ENCODE assay signal across 1 cellular context in the genomic region with DNA sequence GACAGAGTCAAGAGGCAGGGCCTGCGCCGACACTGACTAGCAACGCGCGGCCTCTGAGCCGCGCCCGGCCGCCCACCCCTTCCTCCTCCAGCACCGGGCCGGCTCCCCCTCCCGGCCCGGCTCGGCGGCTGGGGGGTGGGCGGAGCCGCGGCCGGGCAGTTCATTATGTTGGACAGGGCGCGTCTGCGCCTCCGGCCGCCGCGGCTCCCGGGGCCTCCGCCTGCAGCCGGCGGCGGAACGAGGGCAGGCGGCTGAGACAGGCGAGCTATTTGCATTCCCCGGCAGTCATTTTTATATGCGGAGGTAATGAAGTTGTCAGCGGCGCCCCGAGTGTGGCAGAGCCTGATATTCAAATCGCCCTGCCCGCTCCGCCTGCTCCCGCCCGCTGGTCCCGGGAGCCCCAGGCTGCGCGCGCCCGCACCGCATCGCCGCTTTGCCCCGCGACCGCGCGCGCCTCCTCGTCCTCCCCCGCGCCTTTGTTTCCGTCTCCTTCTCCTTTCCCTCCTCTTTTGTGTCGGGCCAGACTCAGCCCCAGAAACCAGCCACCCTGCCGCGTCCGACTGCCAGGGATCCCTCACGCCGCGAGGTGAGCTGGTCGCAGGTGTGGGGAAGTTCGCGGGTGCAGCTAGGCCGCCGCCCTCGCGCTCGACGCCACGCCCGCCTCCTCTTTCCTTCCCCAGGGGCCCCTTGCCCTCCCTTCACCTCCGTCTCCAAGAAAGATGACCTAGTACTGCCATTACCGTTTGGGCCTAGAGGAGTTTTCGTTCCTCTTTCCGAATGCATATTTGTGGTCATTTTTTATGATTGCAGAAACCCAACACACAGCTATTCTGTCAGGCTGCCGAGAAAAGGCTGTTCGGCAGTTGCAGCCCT.
TF ChIP-seq lines count a peak whose summit lies in the region.

No MANE protein-coding gene starts in this region.

TF ChIP-seq in WTC11, 78 proteins besides CTCF, POLR2A, EP300 and RAD21 (continued from another document):
- TF ChIP-seq, protein P1, sequence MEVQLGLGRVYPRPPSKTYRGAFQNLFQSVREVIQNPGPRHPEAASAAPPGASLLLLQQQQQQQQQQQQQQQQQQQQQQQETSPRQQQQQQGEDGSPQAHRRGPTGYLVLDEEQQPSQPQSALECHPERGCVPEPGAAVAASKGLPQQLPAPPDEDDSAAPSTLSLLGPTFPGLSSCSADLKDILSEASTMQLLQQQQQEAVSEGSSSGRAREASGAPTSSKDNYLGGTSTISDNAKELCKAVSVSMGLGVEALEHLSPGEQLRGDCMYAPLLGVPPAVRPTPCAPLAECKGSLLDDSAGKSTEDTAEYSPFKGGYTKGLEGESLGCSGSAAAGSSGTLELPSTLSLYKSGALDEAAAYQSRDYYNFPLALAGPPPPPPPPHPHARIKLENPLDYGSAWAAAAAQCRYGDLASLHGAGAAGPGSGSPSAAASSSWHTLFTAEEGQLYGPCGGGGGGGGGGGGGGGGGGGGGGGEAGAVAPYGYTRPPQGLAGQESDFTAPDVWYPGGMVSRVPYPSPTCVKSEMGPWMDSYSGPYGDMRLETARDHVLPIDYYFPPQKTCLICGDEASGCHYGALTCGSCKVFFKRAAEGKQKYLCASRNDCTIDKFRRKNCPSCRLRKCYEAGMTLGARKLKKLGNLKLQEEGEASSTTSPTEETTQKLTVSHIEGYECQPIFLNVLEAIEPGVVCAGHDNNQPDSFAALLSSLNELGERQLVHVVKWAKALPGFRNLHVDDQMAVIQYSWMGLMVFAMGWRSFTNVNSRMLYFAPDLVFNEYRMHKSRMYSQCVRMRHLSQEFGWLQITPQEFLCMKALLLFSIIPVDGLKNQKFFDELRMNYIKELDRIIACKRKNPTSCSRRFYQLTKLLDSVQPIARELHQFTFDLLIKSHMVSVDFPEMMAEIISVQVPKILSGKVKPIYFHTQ (CRISPR knock-in tag; IDR thresholded peaks at IDR 0.05) = no peak
- TF ChIP-seq ZNF219 (CRISPR knock-in tag; IDR thresholded peaks at IDR 0.05; ENCODE audit: borderline replicate concordance) = no peak
- no peak; the same call in 1 of the 2 replicates for TF ChIP-seq KAT7 (CRISPR knock-in tag; IDR thresholded peaks at IDR 0.05; ENCODE audit: borderline replicate concordance)
- no peak for TF ChIP-seq ZNF263 (CRISPR knock-in tag; IDR thresholded peaks at IDR 0.05; ENCODE audit: low read depth)
- TF ChIP-seq, protein P2, sequence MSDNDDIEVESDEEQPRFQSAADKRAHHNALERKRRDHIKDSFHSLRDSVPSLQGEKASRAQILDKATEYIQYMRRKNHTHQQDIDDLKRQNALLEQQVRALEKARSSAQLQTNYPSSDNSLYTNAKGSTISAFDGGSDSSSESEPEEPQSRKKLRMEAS (CRISPR knock-in tag; IDR thresholded peaks at IDR 0.05) = peak; percentile 80
- TF ChIP-seq, protein P3, sequence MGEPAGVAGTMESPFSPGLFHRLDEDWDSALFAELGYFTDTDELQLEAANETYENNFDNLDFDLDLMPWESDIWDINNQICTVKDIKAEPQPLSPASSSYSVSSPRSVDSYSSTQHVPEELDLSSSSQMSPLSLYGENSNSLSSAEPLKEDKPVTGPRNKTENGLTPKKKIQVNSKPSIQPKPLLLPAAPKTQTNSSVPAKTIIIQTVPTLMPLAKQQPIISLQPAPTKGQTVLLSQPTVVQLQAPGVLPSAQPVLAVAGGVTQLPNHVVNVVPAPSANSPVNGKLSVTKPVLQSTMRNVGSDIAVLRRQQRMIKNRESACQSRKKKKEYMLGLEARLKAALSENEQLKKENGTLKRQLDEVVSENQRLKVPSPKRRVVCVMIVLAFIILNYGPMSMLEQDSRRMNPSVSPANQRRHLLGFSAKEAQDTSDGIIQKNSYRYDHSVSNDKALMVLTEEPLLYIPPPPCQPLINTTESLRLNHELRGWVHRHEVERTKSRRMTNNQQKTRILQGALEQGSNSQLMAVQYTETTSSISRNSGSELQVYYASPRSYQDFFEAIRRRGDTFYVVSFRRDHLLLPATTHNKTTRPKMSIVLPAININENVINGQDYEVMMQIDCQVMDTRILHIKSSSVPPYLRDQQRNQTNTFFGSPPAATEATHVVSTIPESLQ (CRISPR knock-in tag; IDR thresholded peaks at IDR 0.05) = no peak
- TF ChIP-seq FOXK1 (CRISPR knock-in tag; IDR thresholded peaks at IDR 0.05) = 0 out of 2 replicates have a peak, but pooled peaks have one; percentile 37
- TF ChIP-seq, protein P4, sequence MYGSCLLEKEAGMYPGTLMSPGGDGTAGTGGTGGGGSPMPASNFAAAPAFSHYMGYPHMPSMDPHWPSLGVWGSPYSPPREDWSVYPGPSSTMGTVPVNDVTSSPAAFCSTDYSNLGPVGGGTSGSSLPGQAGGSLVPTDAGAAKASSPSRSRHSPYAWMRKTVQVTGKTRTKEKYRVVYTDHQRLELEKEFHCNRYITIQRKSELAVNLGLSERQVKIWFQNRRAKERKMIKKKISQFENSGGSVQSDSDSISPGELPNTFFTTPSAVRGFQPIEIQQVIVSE (CRISPR knock-in tag; IDR thresholded peaks at IDR 0.05; ENCODE audit: borderline replicate concordance) = no peak
- TF ChIP-seq ZNF138 (CRISPR knock-in tag; conservative IDR thresholded peaks at IDR 0.05) = 0 out of 2 replicates have a peak, but pooled peaks have one; percentile 81
- TF ChIP-seq, protein P5, sequence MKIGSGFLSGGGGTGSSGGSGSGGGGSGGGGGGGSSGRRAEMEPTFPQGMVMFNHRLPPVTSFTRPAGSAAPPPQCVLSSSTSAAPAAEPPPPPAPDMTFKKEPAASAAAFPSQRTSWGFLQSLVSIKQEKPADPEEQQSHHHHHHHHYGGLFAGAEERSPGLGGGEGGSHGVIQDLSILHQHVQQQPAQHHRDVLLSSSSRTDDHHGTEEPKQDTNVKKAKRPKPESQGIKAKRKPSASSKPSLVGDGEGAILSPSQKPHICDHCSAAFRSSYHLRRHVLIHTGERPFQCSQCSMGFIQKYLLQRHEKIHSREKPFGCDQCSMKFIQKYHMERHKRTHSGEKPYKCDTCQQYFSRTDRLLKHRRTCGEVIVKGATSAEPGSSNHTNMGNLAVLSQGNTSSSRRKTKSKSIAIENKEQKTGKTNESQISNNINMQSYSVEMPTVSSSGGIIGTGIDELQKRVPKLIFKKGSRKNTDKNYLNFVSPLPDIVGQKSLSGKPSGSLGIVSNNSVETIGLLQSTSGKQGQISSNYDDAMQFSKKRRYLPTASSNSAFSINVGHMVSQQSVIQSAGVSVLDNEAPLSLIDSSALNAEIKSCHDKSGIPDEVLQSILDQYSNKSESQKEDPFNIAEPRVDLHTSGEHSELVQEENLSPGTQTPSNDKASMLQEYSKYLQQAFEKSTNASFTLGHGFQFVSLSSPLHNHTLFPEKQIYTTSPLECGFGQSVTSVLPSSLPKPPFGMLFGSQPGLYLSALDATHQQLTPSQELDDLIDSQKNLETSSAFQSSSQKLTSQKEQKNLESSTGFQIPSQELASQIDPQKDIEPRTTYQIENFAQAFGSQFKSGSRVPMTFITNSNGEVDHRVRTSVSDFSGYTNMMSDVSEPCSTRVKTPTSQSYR (CRISPR knock-in tag; IDR thresholded peaks at IDR 0.05) = no peak
- no peak for TF ChIP-seq RORB (CRISPR knock-in tag; IDR thresholded peaks at IDR 0.05)
- TF ChIP-seq CBFB (CRISPR knock-in tag; IDR thresholded peaks at IDR 0.05; ENCODE audit: low read depth) = no peak
- TF ChIP-seq ZNF671 (CRISPR knock-in tag; IDR thresholded peaks at IDR 0.05) = no peak
- TF ChIP-seq FOXP1 (CRISPR knock-in tag; IDR thresholded peaks at IDR 0.05; ENCODE audit: borderline replicate concordance) = peak; percentile 58; the same call in 1 of the 2 replicates
- TF ChIP-seq, protein P6, sequence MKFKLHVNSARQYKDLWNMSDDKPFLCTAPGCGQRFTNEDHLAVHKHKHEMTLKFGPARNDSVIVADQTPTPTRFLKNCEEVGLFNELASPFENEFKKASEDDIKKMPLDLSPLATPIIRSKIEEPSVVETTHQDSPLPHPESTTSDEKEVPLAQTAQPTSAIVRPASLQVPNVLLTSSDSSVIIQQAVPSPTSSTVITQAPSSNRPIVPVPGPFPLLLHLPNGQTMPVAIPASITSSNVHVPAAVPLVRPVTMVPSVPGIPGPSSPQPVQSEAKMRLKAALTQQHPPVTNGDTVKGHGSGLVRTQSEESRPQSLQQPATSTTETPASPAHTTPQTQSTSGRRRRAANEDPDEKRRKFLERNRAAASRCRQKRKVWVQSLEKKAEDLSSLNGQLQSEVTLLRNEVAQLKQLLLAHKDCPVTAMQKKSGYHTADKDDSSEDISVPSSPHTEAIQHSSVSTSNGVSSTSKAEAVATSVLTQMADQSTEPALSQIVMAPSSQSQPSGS (CRISPR knock-in tag; IDR thresholded peaks at IDR 0.05; ENCODE audit: borderline replicate concordance, low read depth) = no peak
- TF ChIP-seq, protein P7, sequence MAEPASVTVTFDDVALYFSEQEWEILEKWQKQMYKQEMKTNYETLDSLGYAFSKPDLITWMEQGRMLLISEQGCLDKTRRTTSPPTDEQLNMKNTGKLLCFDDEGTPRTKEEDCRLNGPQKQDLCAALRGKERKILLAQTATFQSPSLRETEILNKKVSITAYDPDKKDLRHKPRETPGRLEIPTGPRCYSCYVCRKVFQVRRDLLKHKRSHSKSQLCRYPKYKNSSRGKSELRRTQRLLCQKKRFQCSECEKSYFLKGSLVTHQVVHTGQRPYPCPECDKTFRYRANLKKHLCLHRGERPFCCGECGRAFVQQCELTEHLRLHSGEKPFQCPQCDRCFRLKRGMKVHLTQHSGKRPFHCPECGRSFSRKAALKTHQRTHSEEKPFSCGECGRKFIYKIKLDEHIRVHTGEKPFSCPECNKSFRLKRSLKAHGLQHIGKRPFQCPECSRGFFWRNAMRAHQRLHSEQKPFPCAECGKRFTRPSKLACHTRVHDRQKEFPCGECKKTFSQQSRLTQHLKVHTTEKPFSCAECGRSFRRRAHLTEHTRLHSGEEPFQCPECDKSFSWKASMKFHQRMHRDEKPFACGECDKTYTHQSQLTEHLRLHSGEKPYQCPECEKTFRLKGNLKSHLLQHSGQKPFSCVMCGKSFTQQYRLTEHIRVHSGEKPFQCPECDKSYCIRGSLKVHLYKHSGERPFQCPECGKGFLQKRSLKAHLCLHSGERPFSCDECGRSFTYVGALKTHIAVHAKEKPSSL (CRISPR knock-in tag; conservative IDR thresholded peaks at IDR 0.05) = no peak
- TF ChIP-seq HMGA2 (CRISPR knock-in tag; IDR thresholded peaks at IDR 0.05) = no peak
- 0 out of 2 replicates have a peak, but pooled peaks have one; percentile 33 for TF ChIP-seq ELF4 (CRISPR knock-in tag; IDR thresholded peaks at IDR 0.05; ENCODE audit: low read depth)
- TF ChIP-seq, protein P8, sequence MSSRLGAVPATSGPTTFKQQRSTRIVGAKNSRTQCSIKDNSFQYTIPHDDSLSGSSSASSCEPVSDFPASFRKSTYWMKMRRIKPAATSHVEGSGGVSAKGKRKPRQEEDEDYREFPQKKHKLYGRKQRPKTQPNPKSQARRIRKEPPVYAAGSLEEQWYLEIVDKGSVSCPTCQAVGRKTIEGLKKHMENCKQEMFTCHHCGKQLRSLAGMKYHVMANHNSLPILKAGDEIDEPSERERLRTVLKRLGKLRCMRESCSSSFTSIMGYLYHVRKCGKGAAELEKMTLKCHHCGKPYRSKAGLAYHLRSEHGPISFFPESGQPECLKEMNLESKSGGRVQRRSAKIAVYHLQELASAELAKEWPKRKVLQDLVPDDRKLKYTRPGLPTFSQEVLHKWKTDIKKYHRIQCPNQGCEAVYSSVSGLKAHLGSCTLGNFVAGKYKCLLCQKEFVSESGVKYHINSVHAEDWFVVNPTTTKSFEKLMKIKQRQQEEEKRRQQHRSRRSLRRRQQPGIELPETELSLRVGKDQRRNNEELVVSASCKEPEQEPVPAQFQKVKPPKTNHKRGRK (CRISPR knock-in tag; IDR thresholded peaks at IDR 0.05; ENCODE audit: borderline replicate concordance) = no peak
- TF ChIP-seq TCF7 (CRISPR knock-in tag; IDR thresholded peaks at IDR 0.05; ENCODE audit: low read depth) = no peak
- TF ChIP-seq CREB1 (CRISPR knock-in tag; IDR thresholded peaks at IDR 0.05) = no peak
- TF ChIP-seq, protein P9, sequence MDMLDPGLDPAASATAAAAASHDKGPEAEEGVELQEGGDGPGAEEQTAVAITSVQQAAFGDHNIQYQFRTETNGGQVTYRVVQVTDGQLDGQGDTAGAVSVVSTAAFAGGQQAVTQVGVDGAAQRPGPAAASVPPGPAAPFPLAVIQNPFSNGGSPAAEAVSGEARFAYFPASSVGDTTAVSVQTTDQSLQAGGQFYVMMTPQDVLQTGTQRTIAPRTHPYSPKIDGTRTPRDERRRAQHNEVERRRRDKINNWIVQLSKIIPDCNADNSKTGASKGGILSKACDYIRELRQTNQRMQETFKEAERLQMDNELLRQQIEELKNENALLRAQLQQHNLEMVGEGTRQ (CRISPR knock-in tag; IDR thresholded peaks at IDR 0.05) = 0 out of 2 replicates have a peak, but pooled peaks have one; percentile 16
- TF ChIP-seq, protein P10, sequence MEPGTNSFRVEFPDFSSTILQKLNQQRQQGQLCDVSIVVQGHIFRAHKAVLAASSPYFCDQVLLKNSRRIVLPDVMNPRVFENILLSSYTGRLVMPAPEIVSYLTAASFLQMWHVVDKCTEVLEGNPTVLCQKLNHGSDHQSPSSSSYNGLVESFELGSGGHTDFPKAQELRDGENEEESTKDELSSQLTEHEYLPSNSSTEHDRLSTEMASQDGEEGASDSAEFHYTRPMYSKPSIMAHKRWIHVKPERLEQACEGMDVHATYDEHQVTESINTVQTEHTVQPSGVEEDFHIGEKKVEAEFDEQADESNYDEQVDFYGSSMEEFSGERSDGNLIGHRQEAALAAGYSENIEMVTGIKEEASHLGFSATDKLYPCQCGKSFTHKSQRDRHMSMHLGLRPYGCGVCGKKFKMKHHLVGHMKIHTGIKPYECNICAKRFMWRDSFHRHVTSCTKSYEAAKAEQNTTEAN (CRISPR knock-in tag; IDR thresholded peaks at IDR 0.05) = no peak
- TF ChIP-seq TEAD1 (CRISPR knock-in tag; IDR thresholded peaks at IDR 0.05) = 0 out of 2 replicates have a peak, but pooled peaks have one; percentile 21
- TF ChIP-seq NFE2L1 (CRISPR knock-in tag; IDR thresholded peaks at IDR 0.05) = 0 out of 2 replicates have a peak, but pooled peaks have one; percentile 63
- no peak for TF ChIP-seq ZNF423 (CRISPR knock-in tag; IDR thresholded peaks at IDR 0.05)
- no peak for TF ChIP-seq FOXJ3 (CRISPR knock-in tag; IDR thresholded peaks at IDR 0.05; ENCODE audit: borderline replicate concordance)
- TF ChIP-seq, protein P11, sequence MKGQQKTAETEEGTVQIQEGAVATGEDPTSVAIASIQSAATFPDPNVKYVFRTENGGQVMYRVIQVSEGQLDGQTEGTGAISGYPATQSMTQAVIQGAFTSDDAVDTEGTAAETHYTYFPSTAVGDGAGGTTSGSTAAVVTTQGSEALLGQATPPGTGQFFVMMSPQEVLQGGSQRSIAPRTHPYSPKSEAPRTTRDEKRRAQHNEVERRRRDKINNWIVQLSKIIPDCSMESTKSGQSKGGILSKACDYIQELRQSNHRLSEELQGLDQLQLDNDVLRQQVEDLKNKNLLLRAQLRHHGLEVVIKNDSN (CRISPR knock-in tag; IDR thresholded peaks at IDR 0.05) = no peak
- TF ChIP-seq PRRX2 (CRISPR knock-in tag; IDR thresholded peaks at IDR 0.05) = no peak
